In the genomic region with DNA sequence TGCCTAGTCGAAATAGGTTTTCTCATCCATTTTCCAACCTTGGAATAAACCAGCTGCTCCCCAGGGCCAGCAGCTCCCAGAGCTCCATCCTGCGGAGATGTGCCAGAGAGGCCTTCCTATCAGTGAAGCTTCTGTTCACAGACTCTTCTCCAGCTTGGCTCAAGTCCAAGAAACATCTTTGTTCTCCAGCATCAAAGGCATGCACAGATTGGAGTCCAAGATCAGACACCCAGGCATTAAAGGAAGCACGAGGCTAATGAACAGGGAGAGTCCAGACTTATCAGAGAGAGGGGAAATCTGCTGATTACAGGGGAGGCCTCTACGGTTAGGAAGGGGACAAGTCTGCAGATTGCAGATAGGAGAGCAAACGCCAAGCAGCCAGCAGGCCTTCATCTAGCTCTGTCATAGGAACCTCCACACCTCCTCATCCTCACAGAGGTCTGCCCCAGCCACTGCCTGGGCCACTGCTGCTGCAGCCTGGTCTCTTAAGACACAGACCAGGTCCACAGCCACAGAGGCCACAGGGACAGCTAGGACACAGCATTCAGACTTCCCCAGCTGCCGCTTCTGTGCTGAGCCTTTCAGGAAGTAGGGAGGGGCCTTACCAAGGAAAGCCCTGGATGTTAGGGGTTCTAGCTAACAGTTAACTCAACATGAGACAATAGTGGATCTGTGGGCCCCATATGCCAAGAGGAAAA, we compare ENCODE assay signal across 19 cellular contexts. TPM values are rescaled to one million over a fixed set of nuclear protein-coding genes. Genes with fewer than 3 reads are reported as not detected.
DNase-seq lines count a peak whose midpoint lies in the region; ATAC-seq lines count a peak whose summit lies in the region.
"Had no signal": no experiment of that assay in that cellular context is flagged by ENCODE, and none has a peak within 500 bp of the region (broad histone marks: within the 10 kb centered on the region; RNA-seq: fewer than 3 reads in every experiment).

No MANE protein-coding gene starts in this region.

- in situ Hi-C loops in G401 (cut with HindIII; ENCODE audit: low sequenced_read_pairs): no loop called here

- H3K36me3 ChIP-seq in mesendoderm (ENCODE audit: control insufficient read depth, insufficient read depth, low read length): no peaks in the 10 kb centered on the region
- H3K36me3 ChIP-seq: heart right ventricle had no signal

- H2BK5ac ChIP-seq in mesendoderm (ENCODE audit: low read length): no peak overlapping the region

- H3K4me2 ChIP-seq in mesendoderm (ENCODE audit: low read length): no peak overlapping the region

- peaks cover 12% of the 10 kb centered on the region for H3K4me1 Mint-ChIP-seq in T-helper 2 cell treated with Interferon-gamma antibody and Interleukin-4, amounts not matched to agents 5 μg/mL and 100 μg/mL, for 36 hours (ENCODE audit: low read depth)

- H3K27ac ChIP-seq in mesendoderm (ENCODE audit: low read depth, low read length): no peak overlapping the region
- H3K27ac ChIP-seq: heart right ventricle had no signal

- H3K56ac ChIP-seq in mesendoderm (ENCODE audit: low read length): no peak overlapping the region

- no peak overlapping the region for H3K4me3 ChIP-seq in mesendoderm (ENCODE audit: low read length)
- H3K4me3 ChIP-seq: heart right ventricle had no signal

- H3K4me1 ChIP-seq in mesendoderm (ENCODE audit: control insufficient read depth, low read depth, low read length): no peaks in the 10 kb centered on the region
- H3K4me1 ChIP-seq: heart right ventricle had no signal

- H3K9ac ChIP-seq in mesendoderm (ENCODE audit: low read length): no peak overlapping the region

- H3K4me3 Mint-ChIP-seq in T-helper 2 cell treated with Interferon-gamma antibody and Interleukin-4, amounts not matched to agents 5 μg/mL and 100 μg/mL, for 36 hours: no peak overlapping the region
- H3K4me3 Mint-ChIP-seq: IgD-negative memory B cell had no signal

- no peak overlapping the region for H3K4ac ChIP-seq in mesendoderm (ENCODE audit: low read depth, low read length)

- ATAC-seq in HG03521 (IDR thresholded peaks at IDR 0.05; ENCODE audit: unreplicated experiment): no peak
- ATAC-seq in GM18520 (IDR thresholded peaks at IDR 0.05; ENCODE audit: unreplicated experiment): no peak
- no peak for ATAC-seq in HG02610 (IDR thresholded peaks at IDR 0.05; ENCODE audit: unreplicated experiment)
- ATAC-seq: heart right ventricle had no signal

- peaks cover 8% of the 10 kb centered on the region for H3K27me3 Mint-ChIP-seq in T-helper 2 cell treated with Interferon-gamma antibody and Interleukin-4, amounts not matched to agents 5 μg/mL and 100 μg/mL, for 36 hours (ENCODE audit: low read depth)

- no peak overlapping the region for H2AK5ac ChIP-seq in mesendoderm (ENCODE audit: low read length)

- H3K27me3 ChIP-seq in mesendoderm (ENCODE audit: insufficient read depth, low read length, poor library complexity): no peaks in the 10 kb centered on the region

- H3K23ac ChIP-seq in mesendoderm (ENCODE audit: low read length): no peak overlapping the region

- H3K36me3 Mint-ChIP-seq in T-helper 2 cell treated with Interferon-gamma antibody and Interleukin-4, amounts not matched to agents 5 μg/mL and 100 μg/mL, for 36 hours (ENCODE audit: low read depth): no peaks in the 10 kb centered on the region

- H4K5ac ChIP-seq in mesendoderm (ENCODE audit: low read length): no peak overlapping the region

- no peak overlapping the region for H3K27ac Mint-ChIP-seq in T-helper 2 cell treated with Interferon-gamma antibody and Interleukin-4, amounts not matched to agents 5 μg/mL and 100 μg/mL, for 36 hours
- H3K27ac Mint-ChIP-seq: IgD-negative memory B cell had no signal

- no peak overlapping the region for H2BK15ac ChIP-seq in mesendoderm (replicated peaks; ENCODE audit: low read depth)

- H3K18ac ChIP-seq in mesendoderm (ENCODE audit: low read length): no peak overlapping the region

- H2BK120ac ChIP-seq in mesendoderm (ENCODE audit: low read depth, low read length): no peak overlapping the region

- H3K79me2 ChIP-seq in mesendoderm (ENCODE audit: control insufficient read depth, insufficient read depth, low read length): no peaks in the 10 kb centered on the region

- WGBS in mesendoderm (ENCODE audit: extremely low coverage, insufficient coverage, low lambda C conversion rate): no CpG with 5 or more reads among the region's 6 CpGs

- no peaks in the 10 kb centered on the region for H3K79me1 ChIP-seq in mesendoderm (ENCODE audit: low read length)

- peak; percentile 76 for DNase-seq in Ammon's horn (ENCODE audit: low spot score)
- DNase-seq in G401 (ENCODE audit: low spot score): peak; percentile 1
- DNase-seq in amniotic epithelial cell (ENCODE audit: low read depth): peak; percentile 9
- peak; percentile 19 for DNase-seq in mesendoderm
- DNase-seq in T-helper 2 cell treated with Interferon-gamma antibody and Interleukin-4, amounts not matched to agents 5 μg/mL and 100 μg/mL, for 36 hours (ENCODE audit: low spot score): no peak
- DNase-seq: activated CD4-positive, CD25-positive, alpha-beta regulatory T cell treated with anti-CD3 and anti-CD28 coated beads, Interleukin-2, amount 50 U/mL, for 72 hours; Calu3; effector memory CD4-positive, alpha-beta T cell; heart right ventricle; kidney; MV-4-11; SHP77 treated with DMSO at 0.1 percent for 48 hours; T-helper 2 cell had no signal

- no peaks in the 10 kb centered on the region for H3K9me3 Mint-ChIP-seq in T-helper 2 cell treated with Interferon-gamma antibody and Interleukin-4, amounts not matched to agents 5 μg/mL and 100 μg/mL, for 36 hours
- H3K9me3 Mint-ChIP-seq: IgD-negative memory B cell had no signal

- H4K8ac ChIP-seq in mesendoderm (ENCODE audit: low read depth, low read length): no peak overlapping the region

RNA-seq across cellular contexts. Expression of a gene that starts 3.4 kb away (rescaled TPM):
- total RNA-seq in G401 (2014; rRNA removed; shearing (Covaris generic)): not detected in 2 replicates
- polyA plus RNA-seq in mesendoderm (2013, experiment 1 of 2): 0.21 TPM
- polyA plus RNA-seq in mesendoderm (2013, experiment 2 of 2): 0.45 TPM
- total RNA-seq: Calu3, heart right ventricle, kidney, mesenteric fat pad had no signal
- polyA plus RNA-seq: heart right ventricle, IgD-negative memory B cell had no signal

RNA-seq across cellular contexts. Expression of a gene that starts 17.5 kb away (rescaled TPM):
- total RNA-seq in G401 (2014; rRNA removed; shearing (Covaris generic)): not detected in 2 replicates
- not detected for polyA plus RNA-seq in mesendoderm (2013, experiment 1 of 2)
- polyA plus RNA-seq in mesendoderm (2013, experiment 2 of 2): not detected
- total RNA-seq: Calu3, heart right ventricle, kidney, mesenteric fat pad had no signal
- polyA plus RNA-seq: adipose tissue, heart right ventricle, IgD-negative memory B cell had no signal

RNA-seq across cellular contexts. Expression of a gene that starts 38.7 kb away (rescaled TPM):
- not detected in 2 replicates for total RNA-seq in G401 (2014; rRNA removed; shearing (Covaris generic))
- polyA plus RNA-seq in mesendoderm (2013, experiment 1 of 2): 0.06 TPM
- polyA plus RNA-seq in mesendoderm (2013, experiment 2 of 2): 0.06 TPM
- total RNA-seq: Calu3, heart right ventricle, kidney, mesenteric fat pad had no signal
- polyA plus RNA-seq: adipose tissue, heart right ventricle, IgD-negative memory B cell had no signal
